Comparison of ENCODE assay signal across 20 cellular contexts in genomic region chr11:3144296-3145205, GRCh38. TPM values are rescaled to one million over a fixed set of nuclear protein-coding genes. Genes with fewer than 3 reads are reported as not detected.
DNase-seq lines count a peak whose midpoint lies in the region; ATAC-seq, FAIRE-seq and TF ChIP-seq lines count a peak whose summit lies in the region.
"Had no signal": no experiment of that assay in that cellular context is flagged by ENCODE, and none has a peak within 500 bp of the region (broad histone marks: within the 10 kb centered on the region; RNA-seq: fewer than 3 reads in every experiment).

No MANE protein-coding gene starts in this region.

- no peaks in the 10 kb centered on the region; the same call in 2 of the 3 replicates for H3K9me3 Mint-ChIP-seq in GM23338
- no peaks in the 10 kb centered on the region for H3K9me3 Mint-ChIP-seq in astrocyte (ENCODE audit: unreplicated experiment)
- H3K9me3 Mint-ChIP-seq in stimulated activated effector memory CD8-positive, alpha-beta T cell treated with anti-CD3 and anti-CD28 coated beads, Interleukin-12 subunit alpha, Interleukin-12 subunit beta, amount 100 ng/mL, for 72 hours: no peaks in the 10 kb centered on the region
- H3K9me3 Mint-ChIP-seq: CD14-positive monocyte; CD8-positive, alpha-beta T cell had no signal

- peaks cover 61% of the 10 kb centered on the region for H4K20me1 ChIP-seq in BLaER1
- H4K20me1 ChIP-seq in GM23338 (replicated peaks; ENCODE audit: insufficient read depth): no peaks in the 10 kb centered on the region
- peaks cover 92% of the 10 kb centered on the region for H4K20me1 ChIP-seq in astrocyte (ENCODE audit: insufficient read depth, low read length)

- H3K36me3 ChIP-seq in BLaER1 (no peaks in the 10 kb centered on the region), GM23338 (ENCODE audit: insufficient read depth) (no peaks in the 10 kb centered on the region), astrocyte (ENCODE audit: insufficient read depth, low read length) (no peaks in the 10 kb centered on the region)

- H3K4me1 ChIP-seq in BLaER1 (peaks cover 99% of the 10 kb centered on the region), GM23338 (ENCODE audit: insufficient read depth) (no peaks in the 10 kb centered on the region), astrocyte (ENCODE audit: insufficient read depth, low read length) (peaks cover 10% of the 10 kb centered on the region)

- H3K4me2 ChIP-seq in BLaER1 (peak overlapping the region; percentile 93), GM23338 (no peak overlapping the region), astrocyte (ENCODE audit: low read length) (no peak overlapping the region)

- in situ Hi-C loops in GM13977 (cut with MboI; ENCODE audit: low pct_unique_long_range_greater_than_20kb, low sequenced_read_pairs, unreplicated experiment): no loop called here

- H3K27ac Mint-ChIP-seq in GM23338: no peak overlapping the region
- H3K27ac Mint-ChIP-seq in astrocyte (ENCODE audit: unreplicated experiment): peak overlapping the region; percentile 26
- H3K27ac Mint-ChIP-seq in stimulated activated effector memory CD8-positive, alpha-beta T cell treated with anti-CD3 and anti-CD28 coated beads, Interleukin-12 subunit alpha, Interleukin-12 subunit beta, amount 100 ng/mL, for 72 hours: peak overlapping the region; percentile 23
- H3K27ac Mint-ChIP-seq: B cell; CD8-positive, alpha-beta T cell had no signal

- H3K27me3 ChIP-seq in BLaER1: no peaks in the 10 kb centered on the region
- H3K27me3 ChIP-seq in GM23338 (ENCODE audit: insufficient read depth): no peaks in the 10 kb centered on the region
- H3K27me3 ChIP-seq in astrocyte (ENCODE audit: insufficient read depth, low read length): no peaks in the 10 kb centered on the region

- TF ChIP-seq CTCF in GM23338 (conservative IDR thresholded peaks at IDR 0.05; ENCODE audit: low read depth in 2 of 2) (0 out of 4 replicates have a peak, but pooled peaks of 1 of the 2 experiments have one; percentile 16), astrocyte (IDR thresholded peaks at IDR 0.05; ENCODE audit: insufficient read depth, low read depth, low read length) (no peak), GM13977 (IDR thresholded peaks at IDR 0.05; ENCODE audit: extremely low read depth, insufficient read depth, missing control alignments) (no peak)

- no peaks in the 10 kb centered on the region for H3K9me2 ChIP-seq in GM23338 (ENCODE audit: insufficient read depth)

- peak; percentile 13; the same call in 1 of the 3 replicates for ATAC-seq in GM23338
- ATAC-seq in stimulated activated effector memory CD8-positive, alpha-beta T cell treated with anti-CD3 and anti-CD28 coated beads, Interleukin-12 subunit alpha, Interleukin-12 subunit beta, amount 100 ng/mL, for 72 hours: no peak
- ATAC-seq: CD8-positive, alpha-beta T cell; HCT116 had no signal

- H3K9ac ChIP-seq in BLaER1 (no peak overlapping the region; the same call in 1 of the 2 replicates), astrocyte (ENCODE audit: low read length) (no peak overlapping the region)

- H3K27me3 Mint-ChIP-seq in GM23338 (ENCODE audit: insufficient read depth, low read depth, poor library complexity) (peaks cover 7% of the 10 kb centered on the region), astrocyte (ENCODE audit: low read depth, unreplicated experiment) (no peaks in the 10 kb centered on the region)

- H3K27ac ChIP-seq in BLaER1: peak overlapping the region; percentile 75
- H3K27ac ChIP-seq in GM23338 (ENCODE audit: low read depth): no peak overlapping the region
- no peak overlapping the region for H3K27ac ChIP-seq in astrocyte (ENCODE audit: low read depth, low read length)

- H3K4me3 ChIP-seq in BLaER1 (no peak overlapping the region), GM23338 (no peak overlapping the region), astrocyte (ENCODE audit: insufficient read depth, low read depth, low read length) (no peak overlapping the region)

- H3K4me1 Mint-ChIP-seq in GM23338: peaks cover 11% of the 10 kb centered on the region
- peaks cover 6% of the 10 kb centered on the region for H3K4me1 Mint-ChIP-seq in astrocyte (ENCODE audit: low read depth, unreplicated experiment)
- peaks cover 27% of the 10 kb centered on the region for H3K4me1 Mint-ChIP-seq in stimulated activated effector memory CD8-positive, alpha-beta T cell treated with anti-CD3 and anti-CD28 coated beads, Interleukin-12 subunit alpha, Interleukin-12 subunit beta, amount 100 ng/mL, for 72 hours
- H3K4me1 Mint-ChIP-seq: B cell had no signal

- H3K79me2 ChIP-seq in GM23338 (replicated peaks; ENCODE audit: insufficient read depth) (no peaks in the 10 kb centered on the region), astrocyte (ENCODE audit: insufficient read depth, low read length) (peaks cover 43% of the 10 kb centered on the region)

- no peak overlapping the region for H3K4me3 Mint-ChIP-seq in GM23338
- no peak overlapping the region for H3K4me3 Mint-ChIP-seq in astrocyte (ENCODE audit: unreplicated experiment)
- no peak overlapping the region for H3K4me3 Mint-ChIP-seq in stimulated activated effector memory CD8-positive, alpha-beta T cell treated with anti-CD3 and anti-CD28 coated beads, Interleukin-12 subunit alpha, Interleukin-12 subunit beta, amount 100 ng/mL, for 72 hours
- H3K4me3 Mint-ChIP-seq: B cell; CD14-positive monocyte; CD8-positive, alpha-beta T cell had no signal

- H3K9me3 ChIP-seq in BLaER1: no peaks in the 10 kb centered on the region
- no peaks in the 10 kb centered on the region for H3K9me3 ChIP-seq in astrocyte (ENCODE audit: insufficient read depth, low read depth, low read length)

- no peak for FAIRE-seq in astrocyte (lab: Jason Lieb, UNC)
- FAIRE-seq: A204.1, D721Med, G401.6, GM12891, GM19239 had no signal

- DNase-seq in GM23338 (ENCODE audit: low spot score) (no peak), astrocyte (ENCODE audit: low read depth) (no peak), LoVo (ENCODE audit: low spot score) (no peak), GM13977 (ENCODE audit: low spot score) (no peak)
- no peak for DNase-seq in stimulated activated effector memory CD8-positive, alpha-beta T cell treated with anti-CD3 and anti-CD28 coated beads, Interleukin-12 subunit alpha, Interleukin-12 subunit beta, amount 100 ng/mL, for 72 hours (ENCODE audit: low spot score in 2 of 2)
- no peak for DNase-seq in stimulated activated CD4-positive, alpha-beta T cell treated with anti-CD3 and anti-CD28 coated beads, Interleukin-4, amount 100 ng/mL, for 4 hours
- DNase-seq: CD8-positive, alpha-beta T cell; COR-L47; DMS153; DMS79 treated with DMSO at 0.1 percent for 48 hours; EL had no signal

- no peaks in the 10 kb centered on the region; the same call in 2 of the 3 replicates for H3K36me3 Mint-ChIP-seq in GM23338 (ENCODE audit: low read depth)
- H3K36me3 Mint-ChIP-seq in astrocyte (ENCODE audit: low read depth, unreplicated experiment): peaks cover 17% of the 10 kb centered on the region
- no peaks in the 10 kb centered on the region for H3K36me3 Mint-ChIP-seq in stimulated activated effector memory CD8-positive, alpha-beta T cell treated with anti-CD3 and anti-CD28 coated beads, Interleukin-12 subunit alpha, Interleukin-12 subunit beta, amount 100 ng/mL, for 72 hours
- H3K36me3 Mint-ChIP-seq: CD8-positive, alpha-beta T cell had no signal

- no peak overlapping the region for H2AFZ ChIP-seq in GM23338
- no peak overlapping the region for H2AFZ ChIP-seq in astrocyte (ENCODE audit: low read depth, low read length)

- H3F3A ChIP-seq in GM23338 (replicated peaks; ENCODE audit: low read depth): no peaks in the 10 kb centered on the region

TF ChIP-seq in GM23338, 12 proteins besides CTCF, POLR2A, EP300 and RAD21 (continues in another document):
- TF ChIP-seq EZH2phosphoT487 (IDR thresholded peaks at IDR 0.05; ENCODE audit: unreplicated experiment) (no peak), STAT1 (IDR thresholded peaks at IDR 0.05; ENCODE audit: unreplicated experiment) (no peak), ZNF331 (CRISPR knock-in tag; IDR thresholded peaks at IDR 0.05; ENCODE audit: low read depth) (no peak), JUNB (IDR thresholded peaks at IDR 0.05; ENCODE audit: unreplicated experiment) (no peak), ZNF114 (CRISPR knock-in tag; IDR thresholded peaks at IDR 0.05) (no peak), ETS1 (IDR thresholded peaks at IDR 0.05) (no peak), POLR2AphosphoS5 (IDR thresholded peaks at IDR 0.05; ENCODE audit: low read depth) (no peak), CREB1 (CRISPR knock-in tag; IDR thresholded peaks at IDR 0.05; ENCODE audit: low read depth) (no peak), NANOG (IDR thresholded peaks at IDR 0.05; ENCODE audit: borderline replicate concordance) (no peak)

RNA-seq across cellular contexts. Expression of gene OSBPL5, which starts 20.6 kb away (rescaled TPM):
- total RNA-seq in GM23338 (2014; rRNA removed; shearing (Covaris generic)): 8.1 and 12.0 TPM in 2 replicates
- 2.7 and 3.4 TPM in 2 replicates for polyA plus RNA-seq in GM23338 (2016; fragmentation: Nextera tagmentation; extraction: Ambion mirVana)
- 29.0 and 34.2 TPM in 2 replicates for total RNA-seq in astrocyte
